1 cellular context compared by ENCODE assay signal in genomic region chr1:7388488-7389185, GRCh38.
TF ChIP-seq lines count a peak whose summit lies in the region.

No MANE protein-coding gene starts in this region.

TF ChIP-seq in WTC11, 78 proteins besides CTCF, POLR2A, EP300 and RAD21 (continued from another document):
- TF ChIP-seq RORB (CRISPR knock-in tag; IDR thresholded peaks at IDR 0.05) (no peak), ZNF281 (CRISPR knock-in tag; IDR thresholded peaks at IDR 0.05) (no peak), TCF7 (CRISPR knock-in tag; IDR thresholded peaks at IDR 0.05; ENCODE audit: low read depth) (no peak), ZNF219 (CRISPR knock-in tag; IDR thresholded peaks at IDR 0.05; ENCODE audit: borderline replicate concordance) (no peak)
TF ChIP-seq in WTC11: peak in this region for 0.
